Comparison of ENCODE assay signal across 1 cellular context in the genomic region with DNA sequence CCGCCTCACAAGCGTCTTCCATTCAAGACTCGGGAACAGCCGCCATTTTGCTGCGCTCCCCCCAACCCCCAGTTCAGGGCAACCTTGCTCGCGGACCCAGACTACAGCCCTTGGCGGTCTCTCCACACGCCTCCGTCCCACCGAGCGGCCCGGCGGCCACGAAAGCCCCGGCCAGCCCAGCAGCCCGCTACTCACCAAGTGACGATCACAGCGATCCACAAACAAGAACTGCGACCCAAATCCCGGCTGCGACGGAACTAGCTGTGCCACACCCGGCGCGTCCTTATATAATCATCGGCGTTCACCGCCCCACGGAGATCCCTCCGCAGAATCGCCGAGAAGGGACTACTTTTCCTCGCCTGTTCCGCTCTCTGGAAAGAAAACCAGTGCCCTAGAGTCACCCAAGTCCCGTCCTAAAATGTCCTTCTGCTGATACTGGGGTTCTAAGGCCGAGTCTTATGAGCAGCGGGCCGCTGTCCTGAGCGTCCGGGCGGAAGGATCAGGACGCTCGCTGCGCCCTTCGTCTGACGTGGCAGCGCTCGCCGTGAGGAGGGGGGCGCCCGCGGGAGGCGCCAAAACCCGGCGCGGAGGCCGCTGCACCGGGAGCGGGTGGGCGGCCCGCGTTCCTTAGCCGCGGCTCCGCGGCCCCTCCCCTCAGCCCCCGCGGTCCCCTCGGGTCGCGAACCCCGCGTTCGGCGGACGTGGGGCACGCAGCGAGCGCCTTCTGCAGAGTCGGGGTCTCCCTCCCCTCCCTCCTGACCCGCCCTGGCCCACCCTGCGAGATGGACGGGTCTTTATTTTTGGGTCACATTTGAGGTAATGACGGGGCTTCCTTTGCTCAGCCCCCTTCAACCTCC.
TF ChIP-seq lines count a peak whose summit lies in the region.

A gene (minus strand): TSS at position 259 of the 857 bp plus-strand sequence. CDS start 879 bp downstream, outside the sequence.

TF ChIP-seq in K562, 482 proteins besides CTCF, POLR2A, EP300 and RAD21 (continued from another document and continues in another):
- TF ChIP-seq, protein P1, sequence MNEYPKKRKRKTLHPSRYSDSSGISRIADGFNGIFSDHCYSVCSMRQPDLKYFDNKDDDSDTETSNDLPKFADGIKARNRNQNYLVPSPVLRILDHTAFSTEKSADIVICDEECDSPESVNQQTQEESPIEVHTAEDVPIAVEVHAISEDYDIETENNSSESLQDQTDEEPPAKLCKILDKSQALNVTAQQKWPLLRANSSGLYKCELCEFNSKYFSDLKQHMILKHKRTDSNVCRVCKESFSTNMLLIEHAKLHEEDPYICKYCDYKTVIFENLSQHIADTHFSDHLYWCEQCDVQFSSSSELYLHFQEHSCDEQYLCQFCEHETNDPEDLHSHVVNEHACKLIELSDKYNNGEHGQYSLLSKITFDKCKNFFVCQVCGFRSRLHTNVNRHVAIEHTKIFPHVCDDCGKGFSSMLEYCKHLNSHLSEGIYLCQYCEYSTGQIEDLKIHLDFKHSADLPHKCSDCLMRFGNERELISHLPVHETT (CRISPR knock-in tag; conservative IDR thresholded peaks at IDR 0.05 in 1 of 2, IDR thresholded peaks at IDR 0.05 in 1 of 2) = peak in 1 of 2 experiments; percentile 74; a peak in 2 of 4 replicates
- TF ChIP-seq SIN3B (IDR thresholded peaks at IDR 0.05; ENCODE audit: low read depth) (no peak), FOXK2 (conservative IDR thresholded peaks at IDR 0.05 in 1 of 2, IDR thresholded peaks at IDR 0.05 in 1 of 2; ENCODE audit: low read depth in 2 of 2) (peak; percentile 52 to 73; a peak in 3 of 4 replicates), DPF2 (IDR thresholded peaks at IDR 0.05) (peak; percentile 79), TBL1XR1 (IDR thresholded peaks at IDR 0.05; ENCODE audit: low read length in 2 of 2) (peak; percentile 60 to 64; a peak in 2 of 4 replicates), PPARD (CRISPR knock-in tag; IDR thresholded peaks at IDR 0.05) (no peak), BRD9 (IDR thresholded peaks at IDR 0.05; ENCODE audit: low read depth, partially characterized antibody) (peak; percentile 96), NR2C1 (IDR thresholded peaks at IDR 0.05) (no peak), NR2C1 (tag; IDR thresholded peaks at IDR 0.05) (peak; percentile 77), ZFX (CRISPR knock-in tag; IDR thresholded peaks at IDR 0.05) (peak; percentile 70), CC2D1A (IDR thresholded peaks at IDR 0.05) (peak; percentile 84), MBD2 (IDR thresholded peaks at IDR 0.05; ENCODE audit: borderline replicate concordance, low read depth) (peak; percentile 82), FUS (optimal IDR thresholded peaks at IDR 0.05; ENCODE audit: low read depth, low read length) (peak; percentile 21), CBFA2T2 (conservative IDR thresholded peaks at IDR 0.05) (no peak; the same call in 1 of the 2 replicates), PCBP2 (IDR thresholded peaks at IDR 0.05; ENCODE audit: low read depth, low read length, poor library complexity, severe bottlenecking) (peak; percentile 44), HIVEP1 (CRISPR knock-in tag; IDR thresholded peaks at IDR 0.05) (no peak), PML (IDR thresholded peaks at IDR 0.05; ENCODE audit: low read length) (peak; percentile 99), SAFB2 (IDR thresholded peaks at IDR 0.05; ENCODE audit: borderline replicate concordance, low read depth, low read length, severe bottlenecking) (no peak), CAMTA2 (CRISPR knock-in tag; conservative IDR thresholded peaks at IDR 0.05) (peak; percentile 37; the same call in 1 of the 2 replicates), EHMT2 (IDR thresholded peaks at IDR 0.05) (no peak), BRF1 (IDR thresholded peaks at IDR 0.05; ENCODE audit: borderline replicate concordance, extremely low read depth, insufficient read length) (no peak), SMARCC2 (IDR thresholded peaks at IDR 0.05; ENCODE audit: low read depth) (no peak; the same call in 1 of the 2 replicates), TCFL5 (CRISPR knock-in tag; conservative IDR thresholded peaks at IDR 0.05) (no peak), GATAD2B (IDR thresholded peaks at IDR 0.05; ENCODE audit: borderline replicate concordance) (no peak), ZNF444 (CRISPR knock-in tag; IDR thresholded peaks at IDR 0.05) (no peak), HMGN3 (IDR thresholded peaks at IDR 0.05; ENCODE audit: borderline replicate concordance, extremely low read depth, insufficient read length, low read depth, low read length) (peak; percentile 93)
- TF ChIP-seq, protein P2, sequence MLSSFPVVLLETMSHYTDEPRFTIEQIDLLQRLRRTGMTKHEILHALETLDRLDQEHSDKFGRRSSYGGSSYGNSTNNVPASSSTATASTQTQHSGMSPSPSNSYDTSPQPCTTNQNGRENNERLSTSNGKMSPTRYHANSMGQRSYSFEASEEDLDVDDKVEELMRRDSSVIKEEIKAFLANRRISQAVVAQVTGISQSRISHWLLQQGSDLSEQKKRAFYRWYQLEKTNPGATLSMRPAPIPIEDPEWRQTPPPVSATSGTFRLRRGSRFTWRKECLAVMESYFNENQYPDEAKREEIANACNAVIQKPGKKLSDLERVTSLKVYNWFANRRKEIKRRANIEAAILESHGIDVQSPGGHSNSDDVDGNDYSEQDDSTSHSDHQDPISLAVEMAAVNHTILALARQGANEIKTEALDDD (IDR thresholded peaks at IDR 0.05) = no peak; the same call in 1 of the 2 replicates
- TF ChIP-seq, protein P3, sequence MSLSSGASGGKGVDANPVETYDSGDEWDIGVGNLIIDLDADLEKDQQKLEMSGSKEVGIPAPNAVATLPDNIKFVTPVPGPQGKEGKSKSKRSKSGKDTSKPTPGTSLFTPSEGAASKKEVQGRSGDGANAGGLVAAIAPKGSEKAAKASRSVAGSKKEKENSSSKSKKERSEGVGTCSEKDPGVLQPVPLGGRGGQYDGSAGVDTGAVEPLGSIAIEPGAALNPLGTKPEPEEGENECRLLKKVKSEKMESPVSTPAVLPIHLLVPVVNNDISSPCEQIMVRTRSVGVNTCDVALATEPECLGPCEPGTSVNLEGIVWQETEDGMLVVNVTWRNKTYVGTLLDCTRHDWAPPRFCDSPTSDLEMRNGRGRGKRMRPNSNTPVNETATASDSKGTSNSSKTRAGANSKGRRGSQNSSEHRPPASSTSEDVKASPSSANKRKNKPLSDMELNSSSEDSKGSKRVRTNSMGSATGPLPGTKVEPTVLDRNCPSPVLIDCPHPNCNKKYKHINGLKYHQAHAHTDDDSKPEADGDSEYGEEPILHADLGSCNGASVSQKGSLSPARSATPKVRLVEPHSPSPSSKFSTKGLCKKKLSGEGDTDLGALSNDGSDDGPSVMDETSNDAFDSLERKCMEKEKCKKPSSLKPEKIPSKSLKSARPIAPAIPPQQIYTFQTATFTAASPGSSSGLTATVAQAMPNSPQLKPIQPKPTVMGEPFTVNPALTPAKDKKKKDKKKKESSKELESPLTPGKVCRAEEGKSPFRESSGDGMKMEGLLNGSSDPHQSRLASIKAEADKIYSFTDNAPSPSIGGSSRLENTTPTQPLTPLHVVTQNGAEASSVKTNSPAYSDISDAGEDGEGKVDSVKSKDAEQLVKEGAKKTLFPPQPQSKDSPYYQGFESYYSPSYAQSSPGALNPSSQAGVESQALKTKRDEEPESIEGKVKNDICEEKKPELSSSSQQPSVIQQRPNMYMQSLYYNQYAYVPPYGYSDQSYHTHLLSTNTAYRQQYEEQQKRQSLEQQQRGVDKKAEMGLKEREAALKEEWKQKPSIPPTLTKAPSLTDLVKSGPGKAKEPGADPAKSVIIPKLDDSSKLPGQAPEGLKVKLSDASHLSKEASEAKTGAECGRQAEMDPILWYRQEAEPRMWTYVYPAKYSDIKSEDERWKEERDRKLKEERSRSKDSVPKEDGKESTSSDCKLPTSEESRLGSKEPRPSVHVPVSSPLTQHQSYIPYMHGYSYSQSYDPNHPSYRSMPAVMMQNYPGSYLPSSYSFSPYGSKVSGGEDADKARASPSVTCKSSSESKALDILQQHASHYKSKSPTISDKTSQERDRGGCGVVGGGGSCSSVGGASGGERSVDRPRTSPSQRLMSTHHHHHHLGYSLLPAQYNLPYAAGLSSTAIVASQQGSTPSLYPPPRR (CRISPR knock-in tag; IDR thresholded peaks at IDR 0.05; ENCODE audit: borderline replicate concordance) = peak; percentile 90; the same call in 1 of the 2 replicates
- TF ChIP-seq, protein P4, sequence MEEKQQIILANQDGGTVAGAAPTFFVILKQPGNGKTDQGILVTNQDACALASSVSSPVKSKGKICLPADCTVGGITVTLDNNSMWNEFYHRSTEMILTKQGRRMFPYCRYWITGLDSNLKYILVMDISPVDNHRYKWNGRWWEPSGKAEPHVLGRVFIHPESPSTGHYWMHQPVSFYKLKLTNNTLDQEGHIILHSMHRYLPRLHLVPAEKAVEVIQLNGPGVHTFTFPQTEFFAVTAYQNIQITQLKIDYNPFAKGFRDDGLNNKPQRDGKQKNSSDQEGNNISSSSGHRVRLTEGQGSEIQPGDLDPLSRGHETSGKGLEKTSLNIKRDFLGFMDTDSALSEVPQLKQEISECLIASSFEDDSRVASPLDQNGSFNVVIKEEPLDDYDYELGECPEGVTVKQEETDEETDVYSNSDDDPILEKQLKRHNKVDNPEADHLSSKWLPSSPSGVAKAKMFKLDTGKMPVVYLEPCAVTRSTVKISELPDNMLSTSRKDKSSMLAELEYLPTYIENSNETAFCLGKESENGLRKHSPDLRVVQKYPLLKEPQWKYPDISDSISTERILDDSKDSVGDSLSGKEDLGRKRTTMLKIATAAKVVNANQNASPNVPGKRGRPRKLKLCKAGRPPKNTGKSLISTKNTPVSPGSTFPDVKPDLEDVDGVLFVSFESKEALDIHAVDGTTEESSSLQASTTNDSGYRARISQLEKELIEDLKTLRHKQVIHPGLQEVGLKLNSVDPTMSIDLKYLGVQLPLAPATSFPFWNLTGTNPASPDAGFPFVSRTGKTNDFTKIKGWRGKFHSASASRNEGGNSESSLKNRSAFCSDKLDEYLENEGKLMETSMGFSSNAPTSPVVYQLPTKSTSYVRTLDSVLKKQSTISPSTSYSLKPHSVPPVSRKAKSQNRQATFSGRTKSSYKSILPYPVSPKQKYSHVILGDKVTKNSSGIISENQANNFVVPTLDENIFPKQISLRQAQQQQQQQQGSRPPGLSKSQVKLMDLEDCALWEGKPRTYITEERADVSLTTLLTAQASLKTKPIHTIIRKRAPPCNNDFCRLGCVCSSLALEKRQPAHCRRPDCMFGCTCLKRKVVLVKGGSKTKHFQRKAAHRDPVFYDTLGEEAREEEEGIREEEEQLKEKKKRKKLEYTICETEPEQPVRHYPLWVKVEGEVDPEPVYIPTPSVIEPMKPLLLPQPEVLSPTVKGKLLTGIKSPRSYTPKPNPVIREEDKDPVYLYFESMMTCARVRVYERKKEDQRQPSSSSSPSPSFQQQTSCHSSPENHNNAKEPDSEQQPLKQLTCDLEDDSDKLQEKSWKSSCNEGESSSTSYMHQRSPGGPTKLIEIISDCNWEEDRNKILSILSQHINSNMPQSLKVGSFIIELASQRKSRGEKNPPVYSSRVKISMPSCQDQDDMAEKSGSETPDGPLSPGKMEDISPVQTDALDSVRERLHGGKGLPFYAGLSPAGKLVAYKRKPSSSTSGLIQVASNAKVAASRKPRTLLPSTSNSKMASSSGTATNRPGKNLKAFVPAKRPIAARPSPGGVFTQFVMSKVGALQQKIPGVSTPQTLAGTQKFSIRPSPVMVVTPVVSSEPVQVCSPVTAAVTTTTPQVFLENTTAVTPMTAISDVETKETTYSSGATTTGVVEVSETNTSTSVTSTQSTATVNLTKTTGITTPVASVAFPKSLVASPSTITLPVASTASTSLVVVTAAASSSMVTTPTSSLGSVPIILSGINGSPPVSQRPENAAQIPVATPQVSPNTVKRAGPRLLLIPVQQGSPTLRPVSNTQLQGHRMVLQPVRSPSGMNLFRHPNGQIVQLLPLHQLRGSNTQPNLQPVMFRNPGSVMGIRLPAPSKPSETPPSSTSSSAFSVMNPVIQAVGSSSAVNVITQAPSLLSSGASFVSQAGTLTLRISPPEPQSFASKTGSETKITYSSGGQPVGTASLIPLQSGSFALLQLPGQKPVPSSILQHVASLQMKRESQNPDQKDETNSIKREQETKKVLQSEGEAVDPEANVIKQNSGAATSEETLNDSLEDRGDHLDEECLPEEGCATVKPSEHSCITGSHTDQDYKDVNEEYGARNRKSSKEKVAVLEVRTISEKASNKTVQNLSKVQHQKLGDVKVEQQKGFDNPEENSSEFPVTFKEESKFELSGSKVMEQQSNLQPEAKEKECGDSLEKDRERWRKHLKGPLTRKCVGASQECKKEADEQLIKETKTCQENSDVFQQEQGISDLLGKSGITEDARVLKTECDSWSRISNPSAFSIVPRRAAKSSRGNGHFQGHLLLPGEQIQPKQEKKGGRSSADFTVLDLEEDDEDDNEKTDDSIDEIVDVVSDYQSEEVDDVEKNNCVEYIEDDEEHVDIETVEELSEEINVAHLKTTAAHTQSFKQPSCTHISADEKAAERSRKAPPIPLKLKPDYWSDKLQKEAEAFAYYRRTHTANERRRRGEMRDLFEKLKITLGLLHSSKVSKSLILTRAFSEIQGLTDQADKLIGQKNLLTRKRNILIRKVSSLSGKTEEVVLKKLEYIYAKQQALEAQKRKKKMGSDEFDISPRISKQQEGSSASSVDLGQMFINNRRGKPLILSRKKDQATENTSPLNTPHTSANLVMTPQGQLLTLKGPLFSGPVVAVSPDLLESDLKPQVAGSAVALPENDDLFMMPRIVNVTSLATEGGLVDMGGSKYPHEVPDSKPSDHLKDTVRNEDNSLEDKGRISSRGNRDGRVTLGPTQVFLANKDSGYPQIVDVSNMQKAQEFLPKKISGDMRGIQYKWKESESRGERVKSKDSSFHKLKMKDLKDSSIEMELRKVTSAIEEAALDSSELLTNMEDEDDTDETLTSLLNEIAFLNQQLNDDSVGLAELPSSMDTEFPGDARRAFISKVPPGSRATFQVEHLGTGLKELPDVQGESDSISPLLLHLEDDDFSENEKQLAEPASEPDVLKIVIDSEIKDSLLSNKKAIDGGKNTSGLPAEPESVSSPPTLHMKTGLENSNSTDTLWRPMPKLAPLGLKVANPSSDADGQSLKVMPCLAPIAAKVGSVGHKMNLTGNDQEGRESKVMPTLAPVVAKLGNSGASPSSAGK (IDR thresholded peaks at IDR 0.05) = no peak
- TF ChIP-seq, protein P5, sequence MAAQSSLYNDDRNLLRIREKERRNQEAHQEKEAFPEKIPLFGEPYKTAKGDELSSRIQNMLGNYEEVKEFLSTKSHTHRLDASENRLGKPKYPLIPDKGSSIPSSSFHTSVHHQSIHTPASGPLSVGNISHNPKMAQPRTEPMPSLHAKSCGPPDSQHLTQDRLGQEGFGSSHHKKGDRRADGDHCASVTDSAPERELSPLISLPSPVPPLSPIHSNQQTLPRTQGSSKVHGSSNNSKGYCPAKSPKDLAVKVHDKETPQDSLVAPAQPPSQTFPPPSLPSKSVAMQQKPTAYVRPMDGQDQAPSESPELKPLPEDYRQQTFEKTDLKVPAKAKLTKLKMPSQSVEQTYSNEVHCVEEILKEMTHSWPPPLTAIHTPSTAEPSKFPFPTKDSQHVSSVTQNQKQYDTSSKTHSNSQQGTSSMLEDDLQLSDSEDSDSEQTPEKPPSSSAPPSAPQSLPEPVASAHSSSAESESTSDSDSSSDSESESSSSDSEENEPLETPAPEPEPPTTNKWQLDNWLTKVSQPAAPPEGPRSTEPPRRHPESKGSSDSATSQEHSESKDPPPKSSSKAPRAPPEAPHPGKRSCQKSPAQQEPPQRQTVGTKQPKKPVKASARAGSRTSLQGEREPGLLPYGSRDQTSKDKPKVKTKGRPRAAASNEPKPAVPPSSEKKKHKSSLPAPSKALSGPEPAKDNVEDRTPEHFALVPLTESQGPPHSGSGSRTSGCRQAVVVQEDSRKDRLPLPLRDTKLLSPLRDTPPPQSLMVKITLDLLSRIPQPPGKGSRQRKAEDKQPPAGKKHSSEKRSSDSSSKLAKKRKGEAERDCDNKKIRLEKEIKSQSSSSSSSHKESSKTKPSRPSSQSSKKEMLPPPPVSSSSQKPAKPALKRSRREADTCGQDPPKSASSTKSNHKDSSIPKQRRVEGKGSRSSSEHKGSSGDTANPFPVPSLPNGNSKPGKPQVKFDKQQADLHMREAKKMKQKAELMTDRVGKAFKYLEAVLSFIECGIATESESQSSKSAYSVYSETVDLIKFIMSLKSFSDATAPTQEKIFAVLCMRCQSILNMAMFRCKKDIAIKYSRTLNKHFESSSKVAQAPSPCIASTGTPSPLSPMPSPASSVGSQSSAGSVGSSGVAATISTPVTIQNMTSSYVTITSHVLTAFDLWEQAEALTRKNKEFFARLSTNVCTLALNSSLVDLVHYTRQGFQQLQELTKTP (IDR thresholded peaks at IDR 0.05; ENCODE audit: low read depth in 1 of 2, partially characterized antibody in 2 of 2) = peak; percentile 71 to 93
